Comparison of ENCODE assay signal across 31 cellular contexts in genomic region chr9:114668146-114668545, GRCh38. TPM values are rescaled to one million over a fixed set of nuclear protein-coding genes. Genes with fewer than 3 reads are reported as not detected.
"Had no signal": no experiment of that assay in that cellular context is flagged by ENCODE, and none has a peak within 500 bp of the region (broad histone marks: within the 10 kb centered on the region; RNA-seq: fewer than 3 reads in every experiment).

No MANE protein-coding gene starts in this region.

- H3K4me1 Mint-ChIP-seq: nephron had no signal

- H3K4me1 ChIP-seq: esophagus squamous epithelium, left lung, prostate gland, right atrium auricular region, suprapubic skin, transverse colon, upper lobe of right lung, uterus had no signal

- H3K4me3 Mint-ChIP-seq: effector memory CD8-positive, alpha-beta T cell; naive thymus-derived CD4-positive, alpha-beta T cell; nephron; stimulated activated naive CD8-positive, alpha-beta T cell treated with anti-CD3 and anti-CD28 coated beads, Interleukin-15, amount 100 ng/mL, for 72 hours had no signal

- H3K36me3 ChIP-seq: esophagus squamous epithelium, left lung, prostate gland, right atrium auricular region, suprapubic skin, transverse colon, upper lobe of right lung, uterus had no signal

- H3K9me3 ChIP-seq: esophagus squamous epithelium, left lung, prostate gland, suprapubic skin, transverse colon, upper lobe of right lung, uterus had no signal

- H3K4me2 ChIP-seq: smooth muscle cell had no signal

- H3K4me3 ChIP-seq: esophagus squamous epithelium, left lung, prostate gland, right atrium auricular region, smooth muscle cell, suprapubic skin, transverse colon, upper lobe of right lung, uterus had no signal

- H3K27ac ChIP-seq: esophagus squamous epithelium, left lung, prostate gland, right atrium auricular region, suprapubic skin, transverse colon, upper lobe of right lung, uterus had no signal

- H3K9me3 Mint-ChIP-seq: effector memory CD8-positive, alpha-beta T cell; nephron had no signal

- H3K27me3 ChIP-seq: right atrium auricular region, suprapubic skin, transverse colon, upper lobe of right lung, uterus had no signal

- H3K27ac Mint-ChIP-seq: effector memory CD8-positive, alpha-beta T cell; naive thymus-derived CD4-positive, alpha-beta T cell; nephron; stimulated activated naive CD8-positive, alpha-beta T cell treated with anti-CD3 and anti-CD28 coated beads, Interleukin-15, amount 100 ng/mL, for 72 hours had no signal

- ATAC-seq: effector memory CD8-positive, alpha-beta T cell; left lung; naive thymus-derived CD4-positive, alpha-beta T cell; sciatic nerve; stimulated activated naive CD8-positive, alpha-beta T cell treated with anti-CD3 and anti-CD28 coated beads, Interleukin-15, amount 100 ng/mL, for 72 hours; upper lobe of right lung had no signal

- DNase-seq: cortex of kidney; effector memory CD8-positive, alpha-beta T cell; erythroblast; esophagus squamous epithelium; foreskin melanocyte; kidney; left lung; mesendoderm; midbrain; naive thymus-derived CD4-positive, alpha-beta T cell; stimulated activated CD4-positive, alpha-beta T cell treated with anti-CD3 and anti-CD28 coated beads, Interleukin-12 subunit alpha, Interleukin-12 subunit beta, amount 100 ng/mL, for 4 hours; stimulated activated CD4-positive, alpha-beta T cell treated with anti-CD3 and anti-CD28 coated beads, Interleukin-1b, Interleukin-23, amount 100 ng/mL, for 48 hours; stimulated activated CD4-positive, alpha-beta T cell treated with anti-CD3 and anti-CD28 coated beads, Interleukin-4, amount 100 ng/mL, for 1 hour; stimulated activated CD8-positive, alpha-beta memory T cell treated with anti-CD3 and anti-CD28 coated beads, Interleukin-4, amount 100 ng/mL, for 48 hours; stimulated activated naive CD4-positive, alpha-beta T cell; stimulated activated naive CD8-positive, alpha-beta T cell treated with anti-CD3 and anti-CD28 coated beads, Interleukin-15, amount 100 ng/mL, for 72 hours; transverse colon; upper lobe of right lung; uterus had no signal

RNA-seq across cellular contexts. Expression of gene TEX53, which starts 10.5 kb away (rescaled TPM):
- total RNA-seq: dermis microvascular lymphatic vessel endothelial cell; esophagus squamous epithelium; kidney; left lung; lower leg skin; lung microvascular endothelial cell; mucosa of gallbladder; naive thymus-derived CD4-positive, alpha-beta T cell; osteocyte; prostate gland; right atrium auricular region; sciatic nerve; smooth muscle cell; suprapubic skin; transverse colon; upper lobe of right lung; uterus had no signal
- polyA plus RNA-seq: naive thymus-derived CD4-positive, alpha-beta T cell; smooth muscle cell; thymus had no signal

RNA-seq across cellular contexts. Expression of gene TEX48, which starts 13.8 kb away (rescaled TPM):
- total RNA-seq: dermis microvascular lymphatic vessel endothelial cell, esophagus squamous epithelium, kidney, left lung, lower leg skin, lung microvascular endothelial cell, mucosa of gallbladder, osteocyte, prostate gland, right atrium auricular region, sciatic nerve, smooth muscle cell, suprapubic skin, transverse colon, upper lobe of right lung, uterus had no signal
- polyA plus RNA-seq: naive thymus-derived CD4-positive, alpha-beta T cell; smooth muscle cell had no signal
